8 cellular contexts compared by ENCODE assay signal in genomic region chrX:103405009-103405333, GRCh38. TPM values are rescaled to one million over a fixed set of nuclear protein-coding genes. Genes with fewer than 3 reads are reported as not detected.
A peak's percentile ranks its signal among the peaks of the same experiment; 100 is the strongest.
DNase-seq lines count a peak whose midpoint lies in the region; ATAC-seq and TF ChIP-seq lines count a peak whose summit lies in the region.

No MANE protein-coding gene starts in this region.

- CTCF ChIA-PET in mammary epithelial cell (lab: Charles Lee; ENCODE audit: low non-redundant PET): no interaction called here
- CTCF ChIA-PET in naive thymus-derived CD4-positive, alpha-beta T cell (lab: Charles Lee): no interaction called here

- TSS peak; percentile 84 for BruUV-seq in mammary epithelial cell (replicated peaks; lab: Mats Ljungman, UMichigan)

- dilution Hi-C loops in mammary epithelial cell (cut with HindIII; ENCODE audit: low sequenced_read_pairs): no loop called here

- peak overlapping the region; percentile 43 for H3K4me3 ChIP-seq in CD4-positive, CD25-positive, alpha-beta regulatory T cell (ENCODE audit: low read depth, low read length)
- peak overlapping the region; percentile 42 to 60 (median 56) for H3K4me3 ChIP-seq in mammary epithelial cell (replicated peaks in 1 of 3; ENCODE audit: insufficient read depth in 1 of 3, low read depth in 2 of 3, low read length in 3 of 3)
- peak overlapping the region; percentile 35 for H3K4me3 ChIP-seq in naive thymus-derived CD4-positive, alpha-beta T cell (ENCODE audit: low read length)

- no peaks in the 10 kb centered on the region for H3K79me2 ChIP-seq in mammary epithelial cell (ENCODE audit: insufficient read depth, low read length)

- no peaks in the 10 kb centered on the region for H3K9me3 Mint-ChIP-seq in CD4-positive, CD25-positive, alpha-beta regulatory T cell
- no peaks in the 10 kb centered on the region for H3K9me3 Mint-ChIP-seq in naive thymus-derived CD4-positive, alpha-beta T cell

- TF ChIP-seq CTCF in mammary epithelial cell (conservative IDR thresholded peaks at IDR 0.05 in 1 of 2, IDR thresholded peaks at IDR 0.05 in 1 of 2; ENCODE audit: extremely low read depth in 1 of 2, insufficient read depth in 1 of 2, low read depth in 1 of 2, low read length in 2 of 2): no peak

- H3K4me1 ChIP-seq in CD4-positive, CD25-positive, alpha-beta regulatory T cell (ENCODE audit: control insufficient read depth, insufficient read depth, low read length, poor library complexity, severe bottlenecking): no peaks in the 10 kb centered on the region
- peaks cover 4% of the 10 kb centered on the region for H3K4me1 ChIP-seq in mammary epithelial cell (ENCODE audit: insufficient read depth, low read length)
- no peaks in the 10 kb centered on the region for H3K4me1 ChIP-seq in naive thymus-derived CD4-positive, alpha-beta T cell (ENCODE audit: control insufficient read depth in 2 of 2, insufficient read depth in 2 of 2, low read length in 2 of 2)

- H3K36me3 Mint-ChIP-seq in CD4-positive, CD25-positive, alpha-beta regulatory T cell: no peaks in the 10 kb centered on the region
- H3K36me3 Mint-ChIP-seq in naive thymus-derived CD4-positive, alpha-beta T cell: no peaks in the 10 kb centered on the region

- no peak overlapping the region for H3K27ac ChIP-seq in CD4-positive, CD25-positive, alpha-beta regulatory T cell (ENCODE audit: insufficient read depth, low read length, poor library complexity, severe bottlenecking)
- peak overlapping the region; percentile 74 for H3K27ac ChIP-seq in mammary epithelial cell (ENCODE audit: insufficient read depth, low read depth, low read length)
- H3K27ac ChIP-seq in naive thymus-derived CD4-positive, alpha-beta T cell (ENCODE audit: low read depth, low read length): no peak overlapping the region

- in situ Hi-C loops in mammary epithelial cell (cut with MboI; ENCODE audit: low sequenced_read_pairs in 2 of 2): no loop called here

- H3K4me2 ChIP-seq in mammary epithelial cell (ENCODE audit: insufficient read depth, low read depth, low read length): peak overlapping the region; percentile 57

- H3K36me3 ChIP-seq in CD4-positive, CD25-positive, alpha-beta regulatory T cell (ENCODE audit: control insufficient read depth, insufficient read depth, low read length): no peaks in the 10 kb centered on the region
- no peaks in the 10 kb centered on the region for H3K36me3 ChIP-seq in mammary epithelial cell (ENCODE audit: insufficient read depth, low read length)
- no peaks in the 10 kb centered on the region for H3K36me3 ChIP-seq in naive thymus-derived CD4-positive, alpha-beta T cell (ENCODE audit: control insufficient read depth in 2 of 3, insufficient read depth in 3 of 3, low read length in 3 of 3)

- peak overlapping the region in 3 of 4 donors; percentile 82 to 83 (median 82) for H3K4me3 Mint-ChIP-seq in CD4-positive, CD25-positive, alpha-beta regulatory T cell
- H3K4me3 Mint-ChIP-seq in naive thymus-derived CD4-positive, alpha-beta T cell: peak overlapping the region; percentile 62 to 83 (median 74)

- peaks cover 7% of the 10 kb centered on the region for H3K27me3 Mint-ChIP-seq in CD4-positive, CD25-positive, alpha-beta regulatory T cell
- peaks cover 0 to 7% (median 0%) of the 10 kb centered on the region in 5 donors for H3K27me3 Mint-ChIP-seq in naive thymus-derived CD4-positive, alpha-beta T cell

- no peak for DNase-seq in CD4-positive, CD25-positive, alpha-beta regulatory T cell
- DNase-seq in mammary epithelial cell (no peak), globus pallidus (ENCODE audit: low spot score) (no peak), nucleus accumbens (lab: John Stamatoyannopoulos, UW) (no peak), occipital lobe (lab: John Stamatoyannopoulos, UW) (no peak)
- DNase-seq in naive thymus-derived CD4-positive, alpha-beta T cell: no peak
- DNase-seq in activated CD8-positive, alpha-beta memory T cell treated with anti-CD3 and anti-CD28 coated beads, Interleukin-2, amount 50 U/mL, for 48 hours: no peak

- H2AFZ ChIP-seq in mammary epithelial cell (ENCODE audit: low read depth, low read length): peak overlapping the region; percentile 82

- WGBS in mammary epithelial cell (ENCODE audit: low coverage, missing lambda C conversion rate): 28% methylated on average over 6 of the region's 7 CpGs

- H3K27me3 ChIP-seq in CD4-positive, CD25-positive, alpha-beta regulatory T cell (ENCODE audit: control insufficient read depth, insufficient read depth, low read length): no peaks in the 10 kb centered on the region
- H3K27me3 ChIP-seq in mammary epithelial cell (ENCODE audit: insufficient read depth, low read length): no peaks in the 10 kb centered on the region
- no peaks in the 10 kb centered on the region for H3K27me3 ChIP-seq in naive thymus-derived CD4-positive, alpha-beta T cell (ENCODE audit: control insufficient read depth in 2 of 2, insufficient read depth in 2 of 2, low read length in 2 of 2)

- POLR2A ChIA-PET in naive thymus-derived CD4-positive, alpha-beta T cell (lab: Charles Lee): interaction anchor here (1.6 kb wide), 1 partner anchor 55 kb away, joined by 4 read pairs; no protein-coding TSS in a partner anchor

- intact Hi-C loops in mammary epithelial cell (cut with micrococcal nuclease): loop anchor here (2.0 kb wide), 1 partner anchor 48 kb away; no protein-coding TSS in a partner anchor
- intact Hi-C loops in naive thymus-derived CD4-positive, alpha-beta T cell (cut with micrococcal nuclease): loop anchor here (2.0 to 5.0 kb wide), 2 partner anchors 57 to 60 kb away; no protein-coding TSS in a partner anchor

- H4K20me1 ChIP-seq in mammary epithelial cell (ENCODE audit: insufficient read depth, low read length): no peaks in the 10 kb centered on the region

- peak overlapping the region; percentile 63 for H3K9ac ChIP-seq in mammary epithelial cell (ENCODE audit: insufficient read depth, low read length)

- ATAC-seq in CD4-positive, CD25-positive, alpha-beta regulatory T cell (ENCODE audit: low read depth in 2 of 2): no peak
- peak; percentile 21 for ATAC-seq in HG03045 (IDR thresholded peaks at IDR 0.05; ENCODE audit: unreplicated experiment)
- ATAC-seq in naive thymus-derived CD4-positive, alpha-beta T cell: no peak

- peaks cover 0 to 16% (median 10%) of the 10 kb centered on the region in 4 donors for H3K4me1 Mint-ChIP-seq in CD4-positive, CD25-positive, alpha-beta regulatory T cell
- H3K4me1 Mint-ChIP-seq in naive thymus-derived CD4-positive, alpha-beta T cell: peaks cover 0 to 19% (median 5%) of the 10 kb centered on the region in 7 donors

- H3K9me3 ChIP-seq in CD4-positive, CD25-positive, alpha-beta regulatory T cell (ENCODE audit: control insufficient read depth in 2 of 2, low read length in 2 of 2): no peaks in the 10 kb centered on the region
- no peaks in the 10 kb centered on the region for H3K9me3 ChIP-seq in mammary epithelial cell (replicated peaks; ENCODE audit: insufficient read depth, low read length)
- no peaks in the 10 kb centered on the region for H3K9me3 ChIP-seq in naive thymus-derived CD4-positive, alpha-beta T cell (ENCODE audit: control insufficient read depth in 2 of 3, low read length in 3 of 3)

- peak overlapping the region in 2 of 3 donors; percentile 6 to 82 for H3K27ac Mint-ChIP-seq in CD4-positive, CD25-positive, alpha-beta regulatory T cell
- peak overlapping the region in 1 of 9 donors; percentile 32 for H3K27ac Mint-ChIP-seq in naive thymus-derived CD4-positive, alpha-beta T cell

RNA-seq across cellular contexts. Expression of gene BEX3, which starts 28.6 kb away (rescaled TPM):
- total RNA-seq in CD4-positive, CD25-positive, alpha-beta regulatory T cell: 29.2 TPM
- polyA plus RNA-seq in CD4-positive, CD25-positive, alpha-beta regulatory T cell: 100 to 1,000 TPM; 115 to 166 (median 150) TPM
- total RNA-seq in mammary epithelial cell (100 to 1,000 TPM in 1 of 2 donors, 10 to 100 TPM in 1; 93.4 to 146 TPM), occipital lobe (138 TPM)
- 124 TPM for polyA plus RNA-seq in mammary epithelial cell
- 42.6 TPM for polyA minus RNA-seq in mammary epithelial cell
- total RNA-seq in naive thymus-derived CD4-positive, alpha-beta T cell: 10 to 100 TPM in 3 of 5 experiments, 1 to 10 TPM in 2; 5.9 to 75.5 (median 28.0) TPM
- polyA plus RNA-seq in naive thymus-derived CD4-positive, alpha-beta T cell: 100 to 1,000 TPM; 157 to 192 TPM

RNA-seq across cellular contexts. Expression of gene TCEAL9, which starts 48.7 kb away (rescaled TPM):
- total RNA-seq in CD4-positive, CD25-positive, alpha-beta regulatory T cell: 1.2 TPM
- polyA plus RNA-seq in CD4-positive, CD25-positive, alpha-beta regulatory T cell: 1 to 10 TPM in 2 of 4 donors, under 1 TPM in 2; 0.39 to 1.7 (median 1.2) TPM
- total RNA-seq in mammary epithelial cell: 10 to 100 TPM; 44.5 to 71.1 TPM
- polyA plus RNA-seq in mammary epithelial cell: 45.9 TPM
- polyA minus RNA-seq in mammary epithelial cell: 0.98 TPM
- 1 to 10 TPM in 4 of 5 experiments, under 1 TPM in 1; 0.51 to 4.2 (median 1.1) TPM for total RNA-seq in naive thymus-derived CD4-positive, alpha-beta T cell
- 1 to 10 TPM in 1 of 2 donors, under 1 TPM in 1; 0.53 to 5.8 TPM for polyA plus RNA-seq in naive thymus-derived CD4-positive, alpha-beta T cell
- 36.5 TPM for total RNA-seq in occipital lobe
